In genomic region chr11:66420671-66421476, GRCh38 we compare ENCODE assay signal across 1 cellular context.
A peak's percentile ranks its signal among the peaks of the same experiment; 100 is the strongest.
TF ChIP-seq lines count a peak whose summit lies in the region.

TSS of gene NPAS4 (plus strand) at chr11:66421035. CDS start at chr11:66421180, 145 bp downstream.

TF ChIP-seq in H1, 55 proteins besides CTCF, POLR2A, EP300 and RAD21 (continued from another document):
- TF ChIP-seq, protein P1, sequence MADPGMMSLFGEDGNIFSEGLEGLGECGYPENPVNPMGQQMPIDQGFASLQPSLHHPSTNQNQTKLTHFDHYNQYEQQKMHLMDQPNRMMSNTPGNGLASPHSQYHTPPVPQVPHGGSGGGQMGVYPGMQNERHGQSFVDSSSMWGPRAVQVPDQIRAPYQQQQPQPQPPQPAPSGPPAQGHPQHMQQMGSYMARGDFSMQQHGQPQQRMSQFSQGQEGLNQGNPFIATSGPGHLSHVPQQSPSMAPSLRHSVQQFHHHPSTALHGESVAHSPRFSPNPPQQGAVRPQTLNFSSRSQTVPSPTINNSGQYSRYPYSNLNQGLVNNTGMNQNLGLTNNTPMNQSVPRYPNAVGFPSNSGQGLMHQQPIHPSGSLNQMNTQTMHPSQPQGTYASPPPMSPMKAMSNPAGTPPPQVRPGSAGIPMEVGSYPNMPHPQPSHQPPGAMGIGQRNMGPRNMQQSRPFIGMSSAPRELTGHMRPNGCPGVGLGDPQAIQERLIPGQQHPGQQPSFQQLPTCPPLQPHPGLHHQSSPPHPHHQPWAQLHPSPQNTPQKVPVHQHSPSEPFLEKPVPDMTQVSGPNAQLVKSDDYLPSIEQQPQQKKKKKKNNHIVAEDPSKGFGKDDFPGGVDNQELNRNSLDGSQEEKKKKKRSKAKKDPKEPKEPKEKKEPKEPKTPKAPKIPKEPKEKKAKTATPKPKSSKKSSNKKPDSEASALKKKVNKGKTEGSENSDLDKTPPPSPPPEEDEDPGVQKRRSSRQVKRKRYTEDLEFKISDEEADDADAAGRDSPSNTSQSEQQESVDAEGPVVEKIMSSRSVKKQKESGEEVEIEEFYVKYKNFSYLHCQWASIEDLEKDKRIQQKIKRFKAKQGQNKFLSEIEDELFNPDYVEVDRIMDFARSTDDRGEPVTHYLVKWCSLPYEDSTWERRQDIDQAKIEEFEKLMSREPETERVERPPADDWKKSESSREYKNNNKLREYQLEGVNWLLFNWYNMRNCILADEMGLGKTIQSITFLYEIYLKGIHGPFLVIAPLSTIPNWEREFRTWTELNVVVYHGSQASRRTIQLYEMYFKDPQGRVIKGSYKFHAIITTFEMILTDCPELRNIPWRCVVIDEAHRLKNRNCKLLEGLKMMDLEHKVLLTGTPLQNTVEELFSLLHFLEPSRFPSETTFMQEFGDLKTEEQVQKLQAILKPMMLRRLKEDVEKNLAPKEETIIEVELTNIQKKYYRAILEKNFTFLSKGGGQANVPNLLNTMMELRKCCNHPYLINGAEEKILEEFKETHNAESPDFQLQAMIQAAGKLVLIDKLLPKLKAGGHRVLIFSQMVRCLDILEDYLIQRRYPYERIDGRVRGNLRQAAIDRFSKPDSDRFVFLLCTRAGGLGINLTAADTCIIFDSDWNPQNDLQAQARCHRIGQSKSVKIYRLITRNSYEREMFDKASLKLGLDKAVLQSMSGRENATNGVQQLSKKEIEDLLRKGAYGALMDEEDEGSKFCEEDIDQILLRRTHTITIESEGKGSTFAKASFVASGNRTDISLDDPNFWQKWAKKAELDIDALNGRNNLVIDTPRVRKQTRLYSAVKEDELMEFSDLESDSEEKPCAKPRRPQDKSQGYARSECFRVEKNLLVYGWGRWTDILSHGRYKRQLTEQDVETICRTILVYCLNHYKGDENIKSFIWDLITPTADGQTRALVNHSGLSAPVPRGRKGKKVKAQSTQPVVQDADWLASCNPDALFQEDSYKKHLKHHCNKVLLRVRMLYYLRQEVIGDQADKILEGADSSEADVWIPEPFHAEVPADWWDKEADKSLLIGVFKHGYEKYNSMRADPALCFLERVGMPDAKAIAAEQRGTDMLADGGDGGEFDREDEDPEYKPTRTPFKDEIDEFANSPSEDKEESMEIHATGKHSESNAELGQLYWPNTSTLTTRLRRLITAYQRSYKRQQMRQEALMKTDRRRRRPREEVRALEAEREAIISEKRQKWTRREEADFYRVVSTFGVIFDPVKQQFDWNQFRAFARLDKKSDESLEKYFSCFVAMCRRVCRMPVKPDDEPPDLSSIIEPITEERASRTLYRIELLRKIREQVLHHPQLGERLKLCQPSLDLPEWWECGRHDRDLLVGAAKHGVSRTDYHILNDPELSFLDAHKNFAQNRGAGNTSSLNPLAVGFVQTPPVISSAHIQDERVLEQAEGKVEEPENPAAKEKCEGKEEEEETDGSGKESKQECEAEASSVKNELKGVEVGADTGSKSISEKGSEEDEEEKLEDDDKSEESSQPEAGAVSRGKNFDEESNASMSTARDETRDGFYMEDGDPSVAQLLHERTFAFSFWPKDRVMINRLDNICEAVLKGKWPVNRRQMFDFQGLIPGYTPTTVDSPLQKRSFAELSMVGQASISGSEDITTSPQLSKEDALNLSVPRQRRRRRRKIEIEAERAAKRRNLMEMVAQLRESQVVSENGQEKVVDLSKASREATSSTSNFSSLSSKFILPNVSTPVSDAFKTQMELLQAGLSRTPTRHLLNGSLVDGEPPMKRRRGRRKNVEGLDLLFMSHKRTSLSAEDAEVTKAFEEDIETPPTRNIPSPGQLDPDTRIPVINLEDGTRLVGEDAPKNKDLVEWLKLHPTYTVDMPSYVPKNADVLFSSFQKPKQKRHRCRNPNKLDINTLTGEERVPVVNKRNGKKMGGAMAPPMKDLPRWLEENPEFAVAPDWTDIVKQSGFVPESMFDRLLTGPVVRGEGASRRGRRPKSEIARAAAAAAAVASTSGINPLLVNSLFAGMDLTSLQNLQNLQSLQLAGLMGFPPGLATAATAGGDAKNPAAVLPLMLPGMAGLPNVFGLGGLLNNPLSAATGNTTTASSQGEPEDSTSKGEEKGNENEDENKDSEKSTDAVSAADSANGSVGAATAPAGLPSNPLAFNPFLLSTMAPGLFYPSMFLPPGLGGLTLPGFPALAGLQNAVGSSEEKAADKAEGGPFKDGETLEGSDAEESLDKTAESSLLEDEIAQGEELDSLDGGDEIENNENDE (IDR thresholded peaks at IDR 0.05; ENCODE audit: insufficient replicate concordance, low read length), result no peak
- TF ChIP-seq CREB1 (IDR thresholded peaks at IDR 0.05) (peak; percentile 94), YY1 (IDR thresholded peaks at IDR 0.05; ENCODE audit: low read depth, low read length) (no peak), CBX5 (IDR thresholded peaks at IDR 0.05; ENCODE audit: low read depth, low read length) (no peak), RNF2 (IDR thresholded peaks at IDR 0.05; ENCODE audit: borderline replicate concordance, low read depth, low read length, missing control alignments, poor library complexity, severe bottlenecking) (peak; percentile 59), RBBP5 (IDR thresholded peaks at IDR 0.05; ENCODE audit: borderline replicate concordance, low read depth, low read length) (no peak; the same call in 1 of the 2 replicates), EZH2 (IDR thresholded peaks at IDR 0.05; ENCODE audit: low read depth, low read length, severe bottlenecking) (peak; percentile 51), GABPA (IDR thresholded peaks at IDR 0.05; ENCODE audit: borderline replicate concordance, insufficient read depth, low read length) (no peak), ATF3 (IDR thresholded peaks at IDR 0.05; ENCODE audit: insufficient read depth, low read depth, low read length) (no peak), GTF2F1 (IDR thresholded peaks at IDR 0.05; ENCODE audit: borderline replicate concordance, low read depth, low read length) (no peak), KDM1A (IDR thresholded peaks at IDR 0.05; ENCODE audit: borderline replicate concordance, low read length) (no peak), TEAD4 (IDR thresholded peaks at IDR 0.05; ENCODE audit: low read depth, low read length) (no peak), NRF1 (IDR thresholded peaks at IDR 0.05; ENCODE audit: low read depth, low read length) (no peak), POU5F1 (IDR thresholded peaks at IDR 0.05; ENCODE audit: low read depth, low read length) (no peak), CBX8 (IDR thresholded peaks at IDR 0.05; ENCODE audit: borderline replicate concordance, low read depth, low read length) (no peak), SRF (IDR thresholded peaks at IDR 0.05; ENCODE audit: low read depth, low read length) (no peak), ZNF274 (IDR thresholded peaks at IDR 0.05; ENCODE audit: borderline replicate concordance, extremely low read depth, low read length) (no peak), E2F6 (IDR thresholded peaks at IDR 0.05) (0 out of 2 replicates have a peak, but pooled peaks have one; percentile 11), SUZ12 (IDR thresholded peaks at IDR 0.05; ENCODE audit: low read length) (peak; percentile 74; the same call in 1 of the 2 replicates), KDM4A (IDR thresholded peaks at IDR 0.05; ENCODE audit: low read depth, low read length, severe bottlenecking) (peak; percentile 8)
- TF ChIP-seq, protein P2, sequence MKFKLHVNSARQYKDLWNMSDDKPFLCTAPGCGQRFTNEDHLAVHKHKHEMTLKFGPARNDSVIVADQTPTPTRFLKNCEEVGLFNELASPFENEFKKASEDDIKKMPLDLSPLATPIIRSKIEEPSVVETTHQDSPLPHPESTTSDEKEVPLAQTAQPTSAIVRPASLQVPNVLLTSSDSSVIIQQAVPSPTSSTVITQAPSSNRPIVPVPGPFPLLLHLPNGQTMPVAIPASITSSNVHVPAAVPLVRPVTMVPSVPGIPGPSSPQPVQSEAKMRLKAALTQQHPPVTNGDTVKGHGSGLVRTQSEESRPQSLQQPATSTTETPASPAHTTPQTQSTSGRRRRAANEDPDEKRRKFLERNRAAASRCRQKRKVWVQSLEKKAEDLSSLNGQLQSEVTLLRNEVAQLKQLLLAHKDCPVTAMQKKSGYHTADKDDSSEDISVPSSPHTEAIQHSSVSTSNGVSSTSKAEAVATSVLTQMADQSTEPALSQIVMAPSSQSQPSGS (IDR thresholded peaks at IDR 0.05; ENCODE audit: low read length), result no peak
